ENCODE assay signal across 8 cellular contexts in genomic region chr12:120227233-120228040, GRCh38. TPM values are rescaled to one million over a fixed set of nuclear protein-coding genes. Genes with fewer than 3 reads are reported as not detected.
DNase-seq lines count a peak whose midpoint lies in the region; ATAC-seq and TF ChIP-seq lines count a peak whose summit lies in the region.

No MANE protein-coding gene starts in this region.

- H3K27me3 ChIP-seq in H7 (ENCODE audit: control insufficient read depth, insufficient read depth, low read length), result no peaks in the 10 kb centered on the region
- no peaks in the 10 kb centered on the region for H3K27me3 ChIP-seq in naive thymus-derived CD4-positive, alpha-beta T cell (ENCODE audit: control insufficient read depth in 2 of 2, insufficient read depth in 2 of 2, low read length in 2 of 2)

- DNase-seq in H7 (peak; percentile 49), anterior cingulate cortex (lab: John Stamatoyannopoulos, UW) (no peak)
- DNase-seq in central memory CD8-positive, alpha-beta T cell (ENCODE audit: low spot score in 2 of 2), result no peak
- DNase-seq in naive thymus-derived CD4-positive, alpha-beta T cell, result no peak
- no peak for DNase-seq in stimulated activated CD4-positive, alpha-beta T cell treated with anti-CD3 and anti-CD28 coated beads, Interleukin-2, amount 100 ng/mL, for 24 hours
- no peak for DNase-seq in central memory CD4-positive, alpha-beta T cell

- no peak for ATAC-seq in central memory CD8-positive, alpha-beta T cell (replicated peaks; ENCODE audit: extremely low read depth, poor library complexity, severe bottlenecking)
- ATAC-seq in naive thymus-derived CD4-positive, alpha-beta T cell, result no peak
- ATAC-seq in GM18505 (IDR thresholded peaks at IDR 0.05; ENCODE audit: unreplicated experiment), result no peak

- H3K27me3 Mint-ChIP-seq in central memory CD8-positive, alpha-beta T cell, result no peaks in the 10 kb centered on the region
- no peaks in the 10 kb centered on the region for H3K27me3 Mint-ChIP-seq in naive thymus-derived CD4-positive, alpha-beta T cell

- no peaks in the 10 kb centered on the region for H3K9me3 Mint-ChIP-seq in central memory CD8-positive, alpha-beta T cell
- no peaks in the 10 kb centered on the region for H3K9me3 Mint-ChIP-seq in naive thymus-derived CD4-positive, alpha-beta T cell

- POLR2A ChIA-PET in naive thymus-derived CD4-positive, alpha-beta T cell (lab: Charles Lee), result interaction anchor here (0.6 to 9.6 kb wide), 14 partner anchors 8 to 79 kb away, joined by 3 to 215 read pairs (median 6); partner anchors contain the start of genes PXN, RNU4-1, RNU4-2 and RPLP0

- no peak overlapping the region for H3K4me3 ChIP-seq in H7 (ENCODE audit: insufficient read depth, low read depth, low read length)
- H3K4me3 ChIP-seq in naive thymus-derived CD4-positive, alpha-beta T cell (ENCODE audit: low read length), result no peak overlapping the region

- H3K4me1 Mint-ChIP-seq in central memory CD8-positive, alpha-beta T cell, result peaks cover 75% of the 10 kb centered on the region
- H3K4me1 Mint-ChIP-seq in naive thymus-derived CD4-positive, alpha-beta T cell, result peaks cover 49 to 79% (median 73%) of the 10 kb centered on the region in 7 donors

- peaks cover 30% of the 10 kb centered on the region for H3K36me3 Mint-ChIP-seq in central memory CD8-positive, alpha-beta T cell (ENCODE audit: insufficient read depth)
- H3K36me3 Mint-ChIP-seq in naive thymus-derived CD4-positive, alpha-beta T cell, result peaks cover 0 to 8% (median 0%) of the 10 kb centered on the region in 5 donors

- peaks cover 57 to 67% of the 10 kb centered on the region in 2 donors for H3K4me1 ChIP-seq in naive thymus-derived CD4-positive, alpha-beta T cell (ENCODE audit: control insufficient read depth in 2 of 2, insufficient read depth in 2 of 2, low read length in 2 of 2)

- peak overlapping the region; percentile 70 for H3K4me3 Mint-ChIP-seq in central memory CD8-positive, alpha-beta T cell
- H3K4me3 Mint-ChIP-seq in naive thymus-derived CD4-positive, alpha-beta T cell, result peak overlapping the region in 7 of 10 donors; percentile 6 to 89 (median 76)

- H3K27ac ChIP-seq in C4-2B, result peak overlapping the region; percentile 78; the same call in 1 of the 2 replicates
- no peak overlapping the region for H3K27ac ChIP-seq in naive thymus-derived CD4-positive, alpha-beta T cell (ENCODE audit: low read depth, low read length)

- peak overlapping the region; percentile 65 for H3K27ac Mint-ChIP-seq in central memory CD8-positive, alpha-beta T cell (ENCODE audit: low read depth)
- peak overlapping the region in 5 of 9 donors; percentile 43 to 94 (median 85) for H3K27ac Mint-ChIP-seq in naive thymus-derived CD4-positive, alpha-beta T cell

- intact Hi-C loops in naive thymus-derived CD4-positive, alpha-beta T cell (cut with micrococcal nuclease), result loop anchor here (1.0 to 2.0 kb wide), 4 partner anchors 25 to 64 kb away; partner anchors contain the start of genes PXN (in 2 of the 2), RNU4-2 (in 2 of the 2) and RPLP0 (in 2 of the 2)

- CTCF ChIA-PET in naive thymus-derived CD4-positive, alpha-beta T cell (lab: Charles Lee), result interaction anchor here (0.6 to 8.9 kb wide), 26 partner anchors 8 to 94 kb away, joined by 3 to 286 read pairs (median 4); partner anchors contain the start of genes PXN, RNU4-1, RNU4-2 and RPLP0

- TF ChIP-seq POLR2A in GM18505 (IDR thresholded peaks at IDR 0.05; ENCODE audit: borderline replicate concordance, extremely low read depth, insufficient read depth, insufficient read length), result no peak

- TF ChIP-seq CTCF in C4-2B (conservative IDR thresholded peaks at IDR 0.05), result no peak

- H3K9me3 ChIP-seq in naive thymus-derived CD4-positive, alpha-beta T cell (ENCODE audit: control insufficient read depth in 2 of 3, low read length in 3 of 3), result no peaks in the 10 kb centered on the region

- H3K36me3 ChIP-seq in H7 (replicated peaks; ENCODE audit: control insufficient read depth, insufficient read depth, low read length), result peaks cover 23% of the 10 kb centered on the region
- H3K36me3 ChIP-seq in naive thymus-derived CD4-positive, alpha-beta T cell (ENCODE audit: control insufficient read depth in 2 of 3, insufficient read depth in 3 of 3, low read length in 3 of 3), result peaks cover 5 to 37% (median 16%) of the 10 kb centered on the region in 3 experiments

RNA-seq across cellular contexts. Expression of gene RPLP0, which starts 26.5 kb away (rescaled TPM):
- 5,486 and 6,641 TPM in 2 replicates for total RNA-seq in H7 (2014; rRNA removed; shearing (Covaris generic))
- 1,000 to 10,000 TPM; 1,375 to 2,107 (median 1,573) TPM for total RNA-seq in naive thymus-derived CD4-positive, alpha-beta T cell
- 1,000 to 10,000 TPM; 1,871 to 2,384 TPM for polyA plus RNA-seq in naive thymus-derived CD4-positive, alpha-beta T cell

RNA-seq across cellular contexts. Expression of gene GCN1, which starts 32.9 kb away (rescaled TPM):
- total RNA-seq in H7 (2014; rRNA removed; shearing (Covaris generic)), result 119 and 130 TPM in 2 replicates
- total RNA-seq in naive thymus-derived CD4-positive, alpha-beta T cell, result 100 to 1,000 TPM in 4 of 5 experiments, 10 to 100 TPM in 1; 90.6 to 142 (median 132) TPM
- 10 to 100 TPM; 20.3 to 36.4 TPM for polyA plus RNA-seq in naive thymus-derived CD4-positive, alpha-beta T cell

RNA-seq across cellular contexts. Expression of gene PXN, which starts 38.1 kb away (rescaled TPM):
- 76.1 and 89.9 TPM in 2 replicates for total RNA-seq in H7 (2014; rRNA removed; shearing (Covaris generic))
- total RNA-seq in naive thymus-derived CD4-positive, alpha-beta T cell, result 100 to 1,000 TPM; 103 to 202 (median 158) TPM
- 100 to 1,000 TPM in 1 of 2 donors, 10 to 100 TPM in 1; 84.3 to 114 TPM for polyA plus RNA-seq in naive thymus-derived CD4-positive, alpha-beta T cell
